Comparison of ENCODE assay signal across 21 cellular contexts in the genomic region with DNA sequence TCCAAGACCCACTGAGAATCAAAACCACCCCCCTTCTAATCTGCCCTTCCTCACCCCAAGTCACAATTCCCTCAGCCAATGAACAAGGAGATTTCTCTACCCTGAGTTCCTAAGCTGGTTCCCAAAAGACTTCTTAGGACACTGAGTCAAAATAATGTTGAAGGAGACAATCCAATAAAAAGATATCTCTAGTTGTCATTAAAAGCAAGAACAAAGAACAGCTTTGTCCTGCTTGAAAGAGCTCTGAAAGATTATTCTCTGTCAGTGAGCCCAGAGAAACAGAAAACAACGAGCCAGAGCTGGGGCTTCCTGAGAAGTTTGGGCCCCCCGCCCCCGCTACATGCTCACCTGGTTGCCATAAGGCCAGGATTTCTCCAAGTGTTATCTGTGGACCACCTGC. TPM values are rescaled to one million over a fixed set of nuclear protein-coding genes. Genes with fewer than 3 reads are reported as not detected.
A peak's percentile ranks its signal among the peaks of the same experiment; 100 is the strongest.
DNase-seq lines count a peak whose midpoint lies in the region; ATAC-seq and TF ChIP-seq lines count a peak whose summit lies in the region.
"Had no signal": no experiment of that assay in that cellular context is flagged by ENCODE, and none has a peak within 500 bp of the region (broad histone marks: within the 10 kb centered on the region; RNA-seq: fewer than 3 reads in every experiment).

No MANE protein-coding gene starts in this region.

- TF ChIP-seq CTCF in natural killer cell (IDR thresholded peaks at IDR 0.05) (no peak), stomach (IDR thresholded peaks at IDR 0.05) (no peak), colonic mucosa (IDR thresholded peaks at IDR 0.05) (no peak), mammary epithelial cell (conservative IDR thresholded peaks at IDR 0.05 in 1 of 2, IDR thresholded peaks at IDR 0.05 in 1 of 2; ENCODE audit: extremely low read depth in 1 of 2, insufficient read depth in 1 of 2, low read depth in 1 of 2, low read length in 2 of 2) (no peak)

- H3K4me1 Mint-ChIP-seq in dendritic cell treated with granulocyte-macrophage colony-stimulating factor and Interleukin-4, amounts not matched to agents 40 ng/mL and 50 ng/mL, for 4 days (ENCODE audit: low read depth): peaks cover 19% of the 10 kb centered on the region
- H3K4me1 Mint-ChIP-seq in natural killer cell: peaks cover 80 to 82% of the 10 kb centered on the region in 2 donors

- H3K27ac ChIP-seq in stomach: peak overlapping the region in 3 of 5 donors; percentile 1 to 33 (median 22)
- no peak overlapping the region for H3K27ac ChIP-seq in colonic mucosa
- no peak overlapping the region for H3K27ac ChIP-seq in mammary epithelial cell (ENCODE audit: insufficient read depth, low read depth, low read length)
- H3K27ac ChIP-seq: neutrophil, right atrium auricular region, tibial nerve had no signal

- DNase-seq in SK-MEL-5 (ENCODE audit: low read depth, low spot score): peak; percentile 6
- no peak for DNase-seq in natural killer cell
- no peak for DNase-seq in stomach
- no peak for DNase-seq in DMS153 (lab: John Stamatoyannopoulos, UW)
- DNase-seq in colonic mucosa: no peak
- DNase-seq in mammary epithelial cell: no peak
- DNase-seq: activated CD4-positive, alpha-beta T cell treated with anti-CD3 and anti-CD28 coated beads for 48 hours; activated CD8-positive, alpha-beta memory T cell treated with anti-CD3 and anti-CD28 coated beads, Interleukin-2, amount 10 ng/mL, durations not matched to agents 7 days and 5 days; activated effector memory CD4-positive, alpha-beta T cell treated with anti-CD3 and anti-CD28 coated beads, Interleukin-2, amount 50 U/mL, for 16 hours; amniotic stem cell; COR-L47; KG1; kidney; mesendoderm; NCI-H2029; NCI-H510A; stimulated activated CD4-positive, alpha-beta T cell treated with anti-CD3 and anti-CD28 coated beads, Interleukin-15, amount 100 ng/mL, for 24 hours had no signal

- no peaks in the 10 kb centered on the region for H3K9me3 ChIP-seq in stomach
- no peaks in the 10 kb centered on the region for H3K9me3 ChIP-seq in colonic mucosa
- H3K9me3 ChIP-seq in mammary epithelial cell (replicated peaks; ENCODE audit: insufficient read depth, low read length): no peaks in the 10 kb centered on the region
- H3K9me3 ChIP-seq: neutrophil, right atrium auricular region, tibial nerve had no signal

- ATAC-seq in natural killer cell: no peak
- ATAC-seq: activated CD8-positive, alpha-beta memory T cell treated with anti-CD3 and anti-CD28 coated beads, Interleukin-2, amount 10 ng/mL, durations not matched to agents 7 days and 5 days had no signal

- no peaks in the 10 kb centered on the region for H3K36me3 Mint-ChIP-seq in dendritic cell treated with granulocyte-macrophage colony-stimulating factor and Interleukin-4, amounts not matched to agents 40 ng/mL and 50 ng/mL, for 4 days (ENCODE audit: low read depth)
- H3K36me3 Mint-ChIP-seq in natural killer cell: no peaks in the 10 kb centered on the region

- H3K4me3 Mint-ChIP-seq in dendritic cell treated with granulocyte-macrophage colony-stimulating factor and Interleukin-4, amounts not matched to agents 40 ng/mL and 50 ng/mL, for 4 days: no peak overlapping the region
- no peak overlapping the region for H3K4me3 Mint-ChIP-seq in natural killer cell
- H3K4me3 Mint-ChIP-seq: activated CD8-positive, alpha-beta memory T cell treated with anti-CD3 and anti-CD28 coated beads, Interleukin-2, amount 10 ng/mL, durations not matched to agents 7 days and 5 days had no signal

- H3K27ac Mint-ChIP-seq in dendritic cell treated with granulocyte-macrophage colony-stimulating factor and Interleukin-4, amounts not matched to agents 40 ng/mL and 50 ng/mL, for 4 days: peak overlapping the region; percentile 3
- peak overlapping the region; percentile 19 to 83 for H3K27ac Mint-ChIP-seq in natural killer cell
- H3K27ac Mint-ChIP-seq: activated CD8-positive, alpha-beta memory T cell treated with anti-CD3 and anti-CD28 coated beads, Interleukin-2, amount 10 ng/mL, durations not matched to agents 7 days and 5 days had no signal

- dilution Hi-C loops in mammary epithelial cell (cut with HindIII; ENCODE audit: low sequenced_read_pairs): no loop called here

- no peak overlapping the region for H2AFZ ChIP-seq in mammary epithelial cell (ENCODE audit: low read depth, low read length)

- H3K4me3 ChIP-seq in stomach: no peak overlapping the region
- H3K4me3 ChIP-seq in colonic mucosa: no peak overlapping the region
- H3K4me3 ChIP-seq in mammary epithelial cell (replicated peaks in 1 of 3; ENCODE audit: insufficient read depth in 1 of 3, low read depth in 2 of 3, low read length in 3 of 3): no peak overlapping the region
- H3K4me3 ChIP-seq: right atrium auricular region, tibial nerve had no signal

- BruUV-seq in mammary epithelial cell (replicated peaks; lab: Mats Ljungman, UMichigan): no TSS peak

- no peaks in the 10 kb centered on the region for H3K9me3 Mint-ChIP-seq in dendritic cell treated with granulocyte-macrophage colony-stimulating factor and Interleukin-4, amounts not matched to agents 40 ng/mL and 50 ng/mL, for 4 days
- no peaks in the 10 kb centered on the region for H3K9me3 Mint-ChIP-seq in natural killer cell

- H3K4me2 ChIP-seq in mammary epithelial cell (ENCODE audit: insufficient read depth, low read depth, low read length): no peak overlapping the region

- no peaks in the 10 kb centered on the region for H4K20me1 ChIP-seq in mammary epithelial cell (ENCODE audit: insufficient read depth, low read length)

- intact Hi-C loops in dendritic cell treated with granulocyte-macrophage colony-stimulating factor and Interleukin-4, amounts not matched to agents 40 ng/mL and 50 ng/mL, for 4 days (cut with micrococcal nuclease): no loop called here
- intact Hi-C loops in natural killer cell (cut with micrococcal nuclease) (no loop called here), stomach (cut with DNase I; ENCODE audit: low total_unique reads) (no loop called here), colonic mucosa (cut with DNase I) (no loop called here), mammary epithelial cell (cut with micrococcal nuclease) (no loop called here)

- 72 to 75% (median 74%) methylated on average over 3 of the region's 3 CpGs for WGBS in stomach, 5 donors
- 57% methylated on average over 3 of the region's 3 CpGs for WGBS in mammary epithelial cell (ENCODE audit: low coverage, missing lambda C conversion rate)

- CTCF ChIA-PET in mammary epithelial cell (lab: Charles Lee; ENCODE audit: low non-redundant PET): interaction anchor here (0.6 kb wide), 1 partner anchor 93 kb away, joined by 4 read pairs; no protein-coding TSS in a partner anchor

- TF ChIP-seq POLR2A in stomach (IDR thresholded peaks at IDR 0.05): no peak

- no peaks in the 10 kb centered on the region for H3K27me3 ChIP-seq in stomach
- H3K27me3 ChIP-seq in colonic mucosa: no peaks in the 10 kb centered on the region
- H3K27me3 ChIP-seq in mammary epithelial cell (ENCODE audit: insufficient read depth, low read length): no peaks in the 10 kb centered on the region
- H3K27me3 ChIP-seq: neutrophil, right atrium auricular region, tibial nerve had no signal

- H3K27me3 Mint-ChIP-seq in dendritic cell treated with granulocyte-macrophage colony-stimulating factor and Interleukin-4, amounts not matched to agents 40 ng/mL and 50 ng/mL, for 4 days: no peaks in the 10 kb centered on the region
- H3K27me3 Mint-ChIP-seq in natural killer cell (ENCODE audit: low read depth in 2 of 2): no peaks in the 10 kb centered on the region
- H3K27me3 Mint-ChIP-seq: activated CD8-positive, alpha-beta memory T cell treated with anti-CD3 and anti-CD28 coated beads, Interleukin-2, amount 10 ng/mL, durations not matched to agents 7 days and 5 days had no signal

- TF ChIP-seq EP300 in stomach (IDR thresholded peaks at IDR 0.05): no peak

- H3K4me1 ChIP-seq in stomach (peaks cover 8 to 52% (median 28%) of the 10 kb centered on the region in 4 donors), colonic mucosa (peaks cover 8% of the 10 kb centered on the region), mammary epithelial cell (ENCODE audit: insufficient read depth, low read length) (peaks cover 20% of the 10 kb centered on the region)

- peaks cover 77% of the 10 kb centered on the region for H3K79me2 ChIP-seq in mammary epithelial cell (ENCODE audit: insufficient read depth, low read length)

- in situ Hi-C loops in SK-MEL-5 (cut with HindIII; ENCODE audit: low pct_unique_long_range_greater_than_20kb, low sequenced_read_pairs) (no loop called here), mammary epithelial cell (cut with MboI; ENCODE audit: low sequenced_read_pairs in 2 of 2) (no loop called here)

- H3K9ac ChIP-seq in colonic mucosa (ENCODE audit: low read depth in 2 of 2, low read length in 2 of 2) (no peak overlapping the region), mammary epithelial cell (ENCODE audit: insufficient read depth, low read length) (no peak overlapping the region)

- no peaks in the 10 kb centered on the region for H3K36me3 ChIP-seq in stomach
- no peaks in the 10 kb centered on the region for H3K36me3 ChIP-seq in colonic mucosa
- no peaks in the 10 kb centered on the region for H3K36me3 ChIP-seq in mammary epithelial cell (ENCODE audit: insufficient read depth, low read length)
- H3K36me3 ChIP-seq: neutrophil, right atrium auricular region, tibial nerve had no signal

RNA-seq across cellular contexts. Expression of a gene that starts 45.7 kb away (rescaled TPM):
- total RNA-seq in SK-MEL-5 (2014; rRNA removed; shearing (Covaris generic)): 8.5 and 8.9 TPM in 2 replicates
- 11.9 and 13.5 TPM in 2 replicates for polyA plus RNA-seq in SK-MEL-5 (2015; cell fraction: cytosol; rRNA removed)
- 5.5 and 7.3 TPM in 2 replicates for polyA plus RNA-seq in SK-MEL-5 (2015; cell fraction: nucleus; rRNA removed)
- 10 to 100 TPM; 53.3 to 79.3 (median 66.6) TPM for total RNA-seq in natural killer cell
- 10 to 100 TPM; 29.8 to 60.7 (median 44.1) TPM for total RNA-seq in stomach
- polyA plus RNA-seq in stomach: 10 to 100 TPM; 18.3 to 35.7 (median 30.4) TPM
- total RNA-seq in colonic mucosa: 10 to 100 TPM; 35.9 to 41.2 TPM
- 10 to 100 TPM; 24.8 to 33.7 TPM for total RNA-seq in mammary epithelial cell
- polyA plus RNA-seq in mammary epithelial cell: 15.9 TPM
- polyA minus RNA-seq in mammary epithelial cell: 8.4 TPM

Comparison
In these comparisons a context has a peak if more than half of its experiments do, and no peak if none do; other contexts are left out.
1. H3K27ac ChIP-seq: peak in stomach (3 of 5); none in colonic mucosa (single experiment) and mammary epithelial cell (single experiment).